In genomic region chr2:73716518-73717250, GRCh38 we compare ENCODE assay signal across 10 cellular contexts. TPM values are rescaled to one million over a fixed set of nuclear protein-coding genes. Genes with fewer than 3 reads are reported as not detected.
DNase-seq lines count a peak whose midpoint lies in the region; ATAC-seq and TF ChIP-seq lines count a peak whose summit lies in the region.
"Had no signal": no experiment of that assay in that cellular context is flagged by ENCODE, and none has a peak within 500 bp of the region (broad histone marks: within the 10 kb centered on the region; RNA-seq: fewer than 3 reads in every experiment).

No MANE protein-coding gene starts in this region.

- H2AFZ ChIP-seq in fibroblast of lung (ENCODE audit: low read length) (peak overlapping the region; percentile 59), osteoblast (ENCODE audit: low read length) (peak overlapping the region; percentile 40), trophoblast cell (ENCODE audit: insufficient read depth, low read length, poor library complexity) (no peak overlapping the region)

- no peak overlapping the region for H3K18ac ChIP-seq in trophoblast cell (ENCODE audit: low read length)

- H3K9ac ChIP-seq in fibroblast of lung (ENCODE audit: insufficient read depth, low read length): no peak overlapping the region
- H3K9ac ChIP-seq in trophoblast cell (ENCODE audit: low read length): no peak overlapping the region

- no peak overlapping the region for H2BK12ac ChIP-seq in trophoblast cell (ENCODE audit: low read length)

- no peak overlapping the region for H4K91ac ChIP-seq in trophoblast cell (ENCODE audit: low read depth, low read length)

- H3K79me1 ChIP-seq in trophoblast cell (ENCODE audit: low read length): no peaks in the 10 kb centered on the region

- H2BK5ac ChIP-seq in trophoblast cell (ENCODE audit: low read depth, low read length, poor library complexity): no peak overlapping the region

- H3K14ac ChIP-seq in trophoblast cell (ENCODE audit: low read length): no peak overlapping the region

- TF ChIP-seq CTCF in GM12865 (IDR thresholded peaks at IDR 0.05; ENCODE audit: insufficient read depth, low read depth, low read length, missing control alignments) (no peak), fibroblast of lung (conservative IDR thresholded peaks at IDR 0.05 in 1 of 2, IDR thresholded peaks at IDR 0.05 in 1 of 2; ENCODE audit: low read depth in 1 of 2, low read length in 2 of 2) (no peak), osteoblast (IDR thresholded peaks at IDR 0.05; ENCODE audit: extremely low read depth, low read depth, low read length) (no peak)

- H4K8ac ChIP-seq in trophoblast cell (ENCODE audit: low read depth, low read length): no peak overlapping the region

- H3K27ac ChIP-seq in fibroblast of lung (ENCODE audit: insufficient read depth, low read length): no peak overlapping the region
- peak overlapping the region; percentile 38 for H3K27ac ChIP-seq in osteoblast (ENCODE audit: low read depth, low read length)
- no peak overlapping the region for H3K27ac ChIP-seq in trophoblast cell (ENCODE audit: low read depth, low read length)

- DNase-seq in GM12865 (ENCODE audit: low read depth) (peak; percentile 53), SHP77 treated with DMSO at 0.1 percent for 48 hours (lab: John Stamatoyannopoulos, UW) (peak; percentile 15), fibroblast of lung (ENCODE audit: low read depth in 2 of 2) (peak; percentile 43 to 62), osteoblast (ENCODE audit: insufficient read length, low spot score, missing footprints) (peak; percentile 46), trophoblast cell (no peak)
- DNase-seq in stimulated activated CD8-positive, alpha-beta memory T cell treated with anti-CD3 and anti-CD28 coated beads, Interleukin-4, amount 100 ng/mL, for 48 hours: no peak
- DNase-seq: activated CD4-positive, alpha-beta T cell treated with anti-CD3 and anti-CD28 coated beads for 48 hours; glutamatergic neuron had no signal

- no peak overlapping the region for H4K12ac ChIP-seq in trophoblast cell (ENCODE audit: low read depth, low read length)

- no peak overlapping the region for H3K23ac ChIP-seq in trophoblast cell (ENCODE audit: low read length)

- peak overlapping the region; percentile 51 for H3K4me2 ChIP-seq in fibroblast of lung (ENCODE audit: extremely low read depth, insufficient read depth, low read length)
- peak overlapping the region; percentile 74 for H3K4me2 ChIP-seq in osteoblast (ENCODE audit: insufficient read depth, low read length)
- H3K4me2 ChIP-seq in trophoblast cell (ENCODE audit: low read length): no peak overlapping the region

- no peak for ATAC-seq in GM18867 (IDR thresholded peaks at IDR 0.05; ENCODE audit: unreplicated experiment)
- no peak for ATAC-seq in HG02763 (IDR thresholded peaks at IDR 0.05; ENCODE audit: unreplicated experiment)

- no peak overlapping the region for H3K4me3 ChIP-seq in GM12865 (ENCODE audit: low read depth, low read length)
- H3K4me3 ChIP-seq in fibroblast of lung (replicated peaks in 1 of 4; ENCODE audit: control extremely low read depth in 1 of 4, insufficient read depth in 1 of 4, low read depth in 3 of 4, low read length in 4 of 4): no peak overlapping the region
- peak overlapping the region; percentile 37 for H3K4me3 ChIP-seq in osteoblast (ENCODE audit: insufficient read depth, low read length)
- no peak overlapping the region for H3K4me3 ChIP-seq in trophoblast cell (ENCODE audit: low read depth, low read length)

- no CpG with 5 or more reads among the region's 8 CpGs for WGBS in trophoblast cell (ENCODE audit: extremely low coverage, insufficient coverage, insufficient read length)

- H2BK120ac ChIP-seq in trophoblast cell (ENCODE audit: insufficient read depth, low read length, poor library complexity): no peak overlapping the region

- no peaks in the 10 kb centered on the region for H4K20me1 ChIP-seq in fibroblast of lung (ENCODE audit: control insufficient read depth, extremely low read depth, insufficient read depth, low read length)
- H4K20me1 ChIP-seq in osteoblast (ENCODE audit: insufficient read depth, low read length): no peaks in the 10 kb centered on the region

- H3K27me3 ChIP-seq in fibroblast of lung (ENCODE audit: control insufficient read depth, insufficient read depth, low read length) (no peaks in the 10 kb centered on the region), osteoblast (ENCODE audit: insufficient read depth, low read length) (peaks cover under 1% of the 10 kb centered on the region), trophoblast cell (ENCODE audit: insufficient read depth, low read length) (no peaks in the 10 kb centered on the region)

- H3K9me3 ChIP-seq in fibroblast of lung (ENCODE audit: control insufficient read depth, insufficient read depth, low read depth, low read length): no peaks in the 10 kb centered on the region
- no peaks in the 10 kb centered on the region for H3K9me3 ChIP-seq in osteoblast (ENCODE audit: low read depth, low read length)
- H3K9me3 ChIP-seq in trophoblast cell (ENCODE audit: insufficient read depth, low read depth, low read length): peaks cover 8% of the 10 kb centered on the region

- H3K36me3 ChIP-seq in fibroblast of lung (ENCODE audit: control insufficient read depth, insufficient read depth, low read length) (no peaks in the 10 kb centered on the region), osteoblast (ENCODE audit: insufficient read depth, low read length) (no peaks in the 10 kb centered on the region), trophoblast cell (ENCODE audit: control insufficient read depth in 1 of 2, insufficient read depth in 2 of 2, low read length in 2 of 2) (no peaks in the 10 kb centered on the region)

- H3K79me2 ChIP-seq in fibroblast of lung (ENCODE audit: control insufficient read depth, insufficient read depth, low read length): no peaks in the 10 kb centered on the region
- no peaks in the 10 kb centered on the region for H3K79me2 ChIP-seq in osteoblast (ENCODE audit: insufficient read depth, low read length)
- no peaks in the 10 kb centered on the region for H3K79me2 ChIP-seq in trophoblast cell (ENCODE audit: control insufficient read depth, insufficient read depth, low read length, poor library complexity)

- H3K4me1 ChIP-seq in fibroblast of lung (ENCODE audit: control insufficient read depth, extremely low read depth, insufficient read depth, low read length) (no peaks in the 10 kb centered on the region), osteoblast (ENCODE audit: insufficient read depth, low read length) (peaks cover 5% of the 10 kb centered on the region), trophoblast cell (ENCODE audit: control insufficient read depth in 1 of 2, insufficient read depth in 2 of 2, low read length in 2 of 2) (no peaks in the 10 kb centered on the region)

- H2AK5ac ChIP-seq in trophoblast cell (ENCODE audit: low read length): no peak overlapping the region

- H3K4ac ChIP-seq in trophoblast cell (ENCODE audit: low read depth, low read length): no peak overlapping the region

RNA-seq across cellular contexts. Expression of gene TPRKB, which starts 20.5 kb away (rescaled TPM):
- total RNA-seq in fibroblast of lung: 16.5 and 19.5 TPM in 2 replicates
- polyA plus RNA-seq in fibroblast of lung: 26.8 and 36.5 TPM in 2 replicates
- polyA plus RNA-seq in fibroblast of lung (2012): 25.8 and 35.2 TPM in 2 replicates
- polyA minus RNA-seq in fibroblast of lung (ENCODE audit: low replicate concordance): 1.0 TPM in 1 of 2 replicates, not detected in the other
- total RNA-seq in osteoblast: 16.6 and 18.9 TPM in 2 replicates
- 47.2 and 50.9 TPM in 2 replicates for polyA plus RNA-seq in trophoblast cell (2013)

Comparison
In these comparisons a context has a peak if more than half of its experiments do, and no peak if none do; other contexts are left out.
1. DNase-seq: peak in GM12865 (single experiment), SHP77 treated with DMSO at 0.1 percent for 48 hours (single experiment), fibroblast of lung (2 of 2) and osteoblast (single experiment); none in trophoblast cell (0 of 2) and stimulated activated CD8-positive, alpha-beta memory T cell treated with anti-CD3 and anti-CD28 coated beads, Interleukin-4, amount 100 ng/mL, for 48 hours (single experiment).